ENCODE assay signal across 9 cellular contexts in genomic region chr20:2301164-2301622, GRCh38. TPM values are rescaled to one million over a fixed set of nuclear protein-coding genes. Genes with fewer than 3 reads are reported as not detected.
DNase-seq lines count a peak whose midpoint lies in the region; ATAC-seq, FAIRE-seq and TF ChIP-seq lines count a peak whose summit lies in the region.
"Had no signal": no experiment of that assay in that cellular context is flagged by ENCODE, and none has a peak within 500 bp of the region (broad histone marks: within the 10 kb centered on the region; RNA-seq: fewer than 3 reads in every experiment).

No MANE protein-coding gene starts in this region.

- ATAC-seq in A549 = no peak; a peak in 1 of 6 replicates
- peak; percentile 84 for ATAC-seq in sciatic nerve

- H3K27me3 Mint-ChIP-seq in dendritic cell treated with granulocyte-macrophage colony-stimulating factor and Interleukin-4, amounts not matched to agents 40 ng/mL and 50 ng/mL, for 4 days = peaks cover 5% of the 10 kb centered on the region

- TF ChIP-seq RAD21 in A549 (conservative IDR thresholded peaks at IDR 0.05 in 1 of 2, IDR thresholded peaks at IDR 0.05 in 1 of 2) (no peak), Ishikawa (IDR thresholded peaks at IDR 0.05; ENCODE audit: low read depth) (no peak)

- TF ChIP-seq CTCF in A549 (IDR thresholded peaks at IDR 0.05) (no peak), GM20000 (IDR thresholded peaks at IDR 0.05; ENCODE audit: extremely low read depth, missing control alignments) (no peak)

- H3K9me3 ChIP-seq in A549 = no peaks in the 10 kb centered on the region

- peak overlapping the region; percentile 29 to 51; a peak in 2 of 6 replicates for H3K27ac ChIP-seq in A549
- H3K27ac ChIP-seq: VCaP had no signal

- H3K36me3 Mint-ChIP-seq in dendritic cell treated with granulocyte-macrophage colony-stimulating factor and Interleukin-4, amounts not matched to agents 40 ng/mL and 50 ng/mL, for 4 days (ENCODE audit: low read depth) = no peaks in the 10 kb centered on the region

- CTCF ChIA-PET in A549 (lab: Yijun Ruan, JAX) = interaction anchor here (0.6 to 3.1 kb wide), 6 partner anchors 9 to 94 kb away, joined by 3 to 6 read pairs (median 4); no protein-coding TSS in a partner anchor

- DNase-seq in A549 (ENCODE audit: low read depth in 1 of 2, low spot score in 1 of 2) (peak in 1 of 2 experiments; percentile 42), GM20000 (ENCODE audit: low spot score) (peak; percentile 75), sciatic nerve (ENCODE audit: low spot score) (peak; percentile 63), GOT3 (lab: John Stamatoyannopoulos, UW) (no peak), NCI-H2196 (lab: John Stamatoyannopoulos, UW; ENCODE audit: unreplicated experiment) (no peak), activated T-cell treated with anti-CD3 and anti-CD28 coated beads for 4 hours (no peak)

- H3K4me3 ChIP-seq in A549 = no peak overlapping the region

- H3K4me1 Mint-ChIP-seq in dendritic cell treated with granulocyte-macrophage colony-stimulating factor and Interleukin-4, amounts not matched to agents 40 ng/mL and 50 ng/mL, for 4 days (ENCODE audit: low read depth) = peaks cover 52% of the 10 kb centered on the region

- POLR2A ChIA-PET in A549 (lab: Yijun Ruan, JAX) = interaction anchor here (1.2 kb wide), 1 partner anchor 13 kb away, joined by 3 read pairs; no protein-coding TSS in a partner anchor

- 40% methylated on average over 5 of the region's 5 CpGs for WGBS in A549 (ENCODE audit: missing lambda C conversion rate)

- TF ChIP-seq POLR2A in A549 (IDR thresholded peaks at IDR 0.05; ENCODE audit: low read length) = no peak

- no peak overlapping the region for H3K4me3 Mint-ChIP-seq in dendritic cell treated with granulocyte-macrophage colony-stimulating factor and Interleukin-4, amounts not matched to agents 40 ng/mL and 50 ng/mL, for 4 days

- H3K9me3 Mint-ChIP-seq in dendritic cell treated with granulocyte-macrophage colony-stimulating factor and Interleukin-4, amounts not matched to agents 40 ng/mL and 50 ng/mL, for 4 days = no peaks in the 10 kb centered on the region

- no peak for TF ChIP-seq EP300 in A549 (IDR thresholded peaks at IDR 0.05)
- TF ChIP-seq EP300 in Ishikawa (IDR thresholded peaks at IDR 0.05; ENCODE audit: borderline replicate concordance) = no peak

- intact Hi-C loops in dendritic cell treated with granulocyte-macrophage colony-stimulating factor and Interleukin-4, amounts not matched to agents 40 ng/mL and 50 ng/mL, for 4 days (cut with micrococcal nuclease) = loop anchor here (1.0 to 2.0 kb wide), 2 partner anchors 11 to 82 kb away; no protein-coding TSS in a partner anchor
- intact Hi-C loops in sciatic nerve (cut with DNase I) = no loop called here

- FAIRE-seq in A549 (lab: Jason Lieb, UNC) = no peak

- H3K4me2 ChIP-seq in A549 = peak overlapping the region; percentile 38

- H3K4me1 ChIP-seq in A549 = peaks cover 61% of the 10 kb centered on the region

- peak overlapping the region; percentile 80 for H3K27ac Mint-ChIP-seq in dendritic cell treated with granulocyte-macrophage colony-stimulating factor and Interleukin-4, amounts not matched to agents 40 ng/mL and 50 ng/mL, for 4 days

TF ChIP-seq in A549, 52 proteins besides CTCF, POLR2A, EP300 and RAD21 (continues in another document):
- TF ChIP-seq ZNF302 (CRISPR knock-in tag; IDR thresholded peaks at IDR 0.05) (no peak), EHF (CRISPR knock-in tag; IDR thresholded peaks at IDR 0.05) (no peak), CEBPB (IDR thresholded peaks at IDR 0.05) (peak in 1 of 2 experiments; percentile 37; a peak in 1 of 4 replicates), RNF2 (IDR thresholded peaks at IDR 0.05; ENCODE audit: borderline replicate concordance, low read depth) (no peak), NR3C1 (IDR thresholded peaks at IDR 0.05) (no peak), MAX (IDR thresholded peaks at IDR 0.05) (no peak), PBX3 (IDR thresholded peaks at IDR 0.05) (no peak), MYC (IDR thresholded peaks at IDR 0.05; ENCODE audit: borderline replicate concordance, low read length) (0 out of 2 replicates have a peak, but pooled peaks have one; percentile 55), HES2 (IDR thresholded peaks at IDR 0.05) (no peak), RFX5 (IDR thresholded peaks at IDR 0.05) (no peak), FOSL2 (IDR thresholded peaks at IDR 0.05) (no peak), FOSL2 (CRISPR knock-in tag; IDR thresholded peaks at IDR 0.05) (peak; percentile 32), ATOH8 (CRISPR knock-in tag; IDR thresholded peaks at IDR 0.05; ENCODE audit: low read depth) (no peak), SMC3 (IDR thresholded peaks at IDR 0.05) (no peak), RARB (CRISPR knock-in tag; IDR thresholded peaks at IDR 0.05) (no peak), CHD2 (IDR thresholded peaks at IDR 0.05; ENCODE audit: low read length, partially characterized antibody) (no peak)

TF ChIP-seq in Ishikawa, 13 proteins besides CTCF, POLR2A, EP300 and RAD21:
- TF ChIP-seq YY1 (IDR thresholded peaks at IDR 0.05; ENCODE audit: low read depth) = no peak
- 0 out of 2 replicates have a peak, but pooled peaks have one; percentile 35 for TF ChIP-seq CEBPB (IDR thresholded peaks at IDR 0.05)
- TF ChIP-seq USF1 (IDR thresholded peaks at IDR 0.05) = no peak
- no peak for TF ChIP-seq TAF1 (IDR thresholded peaks at IDR 0.05; ENCODE audit: low read depth)

RNA-seq across cellular contexts. Expression of gene TGM3, which starts 5.4 kb away (rescaled TPM):
- polyA plus RNA-seq in A549 (2011; rRNA removed) (0.14 and 0.24 TPM in 2 replicates), A549 (2017; fragmentation: RNase III; extraction: RNeasy Plus Mini Kit Qiagen cat#74134 plus additional on column Dnase treatment) (0.03 TPM in 1 of 3 replicates, not detected in the others)
- polyA plus RNA-seq in A549 (2012; cell fraction: cytosol; rRNA removed) = 0.01 TPM in 1 of 2 replicates, not detected in the other
- 0.06 and 0.10 TPM in 2 replicates for polyA plus RNA-seq in A549 (2012; cell fraction: nucleus; rRNA removed)
- polyA minus RNA-seq in A549 (2011; rRNA and poly(A)+ RNA removed) = 0.08 and 0.15 TPM in 2 replicates
- total RNA-seq in sciatic nerve = not detected

Comparison
In these comparisons a context has a peak if more than half of its experiments do, and no peak if none do; other contexts are left out.
1. DNase-seq: peak in GM20000 (single experiment) and sciatic nerve (single experiment); none in GOT3 (single experiment), NCI-H2196 (single experiment) and activated T-cell treated with anti-CD3 and anti-CD28 coated beads for 4 hours (single experiment).